ENCODE assay signal across 16 cellular contexts in the genomic region with DNA sequence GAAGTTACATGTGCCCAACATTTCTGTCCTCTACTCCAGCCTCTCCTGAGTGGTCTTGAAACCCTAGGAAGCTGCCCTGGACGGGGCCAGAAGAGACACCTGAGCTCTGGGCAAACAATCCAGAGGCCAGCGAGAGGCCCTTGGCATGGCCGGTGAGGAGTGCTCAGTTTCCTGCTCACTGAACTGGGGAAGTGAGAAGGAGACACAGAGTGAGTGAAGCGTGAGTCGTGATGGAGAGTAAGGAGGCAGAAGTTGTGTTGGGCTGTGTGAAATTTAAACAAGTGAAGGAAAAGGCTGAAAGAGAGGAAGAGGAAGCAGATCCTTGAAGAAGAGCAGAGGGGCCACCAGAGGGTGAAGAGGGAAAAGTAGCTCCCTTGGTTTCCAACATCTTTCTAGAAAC.
"Had no signal": no experiment of that assay in that cellular context is flagged by ENCODE, and none has a peak within 500 bp of the region (broad histone marks: within the 10 kb centered on the region; RNA-seq: fewer than 3 reads in every experiment).

No MANE protein-coding gene starts in this region.

- H3K4me3 ChIP-seq: breast epithelium, prostate gland, spleen, tibial artery had no signal

- H3K27ac Mint-ChIP-seq: activated naive CD8-positive, alpha-beta T cell treated with anti-CD3 and anti-CD28 coated beads, Interleukin-2, amount 50 U/mL, for 24 hours; activated T-helper 1 cell treated with anti-CD3 and anti-CD28 coated beads, Interleukin-12 subunit alpha, Interleukin-12 subunit beta, Interleukin-2, Interleukin-4 antibody, amounts not matched to agents 30 ng/mL and 10 ng/mL and 1 ng/mL, durations not matched to agents 14 hours and 24 hours and 36 hours; dendritic cell treated with granulocyte-macrophage colony-stimulating factor and Interleukin-4, amounts not matched to agents 40 ng/mL and 50 ng/mL, for 4 days; effector memory CD8-positive, alpha-beta T cell; natural killer cell treated with Interleukin-12 subunit alpha and Interleukin-12 subunit beta and Interleukin-15 and Interleukin-18, amount 100 ng/mL, for 72 hours had no signal

- H3K36me3 Mint-ChIP-seq: natural killer cell treated with Interleukin-12 subunit alpha and Interleukin-12 subunit beta and Interleukin-15 and Interleukin-18, amount 100 ng/mL, for 72 hours had no signal

- H3K4me3 Mint-ChIP-seq: activated naive CD8-positive, alpha-beta T cell treated with anti-CD3 and anti-CD28 coated beads, Interleukin-2, amount 50 U/mL, for 24 hours; activated T-helper 1 cell treated with anti-CD3 and anti-CD28 coated beads, Interleukin-12 subunit alpha, Interleukin-12 subunit beta, Interleukin-2, Interleukin-4 antibody, amounts not matched to agents 30 ng/mL and 10 ng/mL and 1 ng/mL, durations not matched to agents 14 hours and 24 hours and 36 hours; dendritic cell treated with granulocyte-macrophage colony-stimulating factor and Interleukin-4, amounts not matched to agents 40 ng/mL and 50 ng/mL, for 4 days; effector memory CD8-positive, alpha-beta T cell; natural killer cell treated with Interleukin-12 subunit alpha and Interleukin-12 subunit beta and Interleukin-15 and Interleukin-18, amount 100 ng/mL, for 72 hours had no signal

- H3K27me3 Mint-ChIP-seq: dendritic cell treated with granulocyte-macrophage colony-stimulating factor and Interleukin-4, amounts not matched to agents 40 ng/mL and 50 ng/mL, for 4 days had no signal

- FAIRE-seq: kidney, urothelium cell line had no signal

- H3K9me3 Mint-ChIP-seq: activated T-helper 1 cell treated with anti-CD3 and anti-CD28 coated beads, Interleukin-12 subunit alpha, Interleukin-12 subunit beta, Interleukin-2, Interleukin-4 antibody, amounts not matched to agents 30 ng/mL and 10 ng/mL and 1 ng/mL, durations not matched to agents 14 hours and 24 hours and 36 hours; dendritic cell treated with granulocyte-macrophage colony-stimulating factor and Interleukin-4, amounts not matched to agents 40 ng/mL and 50 ng/mL, for 4 days had no signal

- ATAC-seq: activated naive CD8-positive, alpha-beta T cell treated with anti-CD3 and anti-CD28 coated beads, Interleukin-2, amount 50 U/mL, for 24 hours; effector memory CD8-positive, alpha-beta T cell; sciatic nerve had no signal

- DNase-seq: activated CD4-positive, CD25-positive, alpha-beta regulatory T cell treated with anti-CD3 and anti-CD28 coated beads, Interleukin-2, amount 50 U/mL, for 72 hours; activated naive CD8-positive, alpha-beta T cell treated with anti-CD3 and anti-CD28 coated beads, Interleukin-2, amount 50 U/mL, for 24 hours; aorta; effector memory CD8-positive, alpha-beta T cell; kidney; mesendoderm; spleen; SW 1271; tibial artery had no signal

- H3K4me1 Mint-ChIP-seq: activated naive CD8-positive, alpha-beta T cell treated with anti-CD3 and anti-CD28 coated beads, Interleukin-2, amount 50 U/mL, for 24 hours had no signal
